Comparison of ENCODE assay signal across 9 cellular contexts in the genomic region with DNA sequence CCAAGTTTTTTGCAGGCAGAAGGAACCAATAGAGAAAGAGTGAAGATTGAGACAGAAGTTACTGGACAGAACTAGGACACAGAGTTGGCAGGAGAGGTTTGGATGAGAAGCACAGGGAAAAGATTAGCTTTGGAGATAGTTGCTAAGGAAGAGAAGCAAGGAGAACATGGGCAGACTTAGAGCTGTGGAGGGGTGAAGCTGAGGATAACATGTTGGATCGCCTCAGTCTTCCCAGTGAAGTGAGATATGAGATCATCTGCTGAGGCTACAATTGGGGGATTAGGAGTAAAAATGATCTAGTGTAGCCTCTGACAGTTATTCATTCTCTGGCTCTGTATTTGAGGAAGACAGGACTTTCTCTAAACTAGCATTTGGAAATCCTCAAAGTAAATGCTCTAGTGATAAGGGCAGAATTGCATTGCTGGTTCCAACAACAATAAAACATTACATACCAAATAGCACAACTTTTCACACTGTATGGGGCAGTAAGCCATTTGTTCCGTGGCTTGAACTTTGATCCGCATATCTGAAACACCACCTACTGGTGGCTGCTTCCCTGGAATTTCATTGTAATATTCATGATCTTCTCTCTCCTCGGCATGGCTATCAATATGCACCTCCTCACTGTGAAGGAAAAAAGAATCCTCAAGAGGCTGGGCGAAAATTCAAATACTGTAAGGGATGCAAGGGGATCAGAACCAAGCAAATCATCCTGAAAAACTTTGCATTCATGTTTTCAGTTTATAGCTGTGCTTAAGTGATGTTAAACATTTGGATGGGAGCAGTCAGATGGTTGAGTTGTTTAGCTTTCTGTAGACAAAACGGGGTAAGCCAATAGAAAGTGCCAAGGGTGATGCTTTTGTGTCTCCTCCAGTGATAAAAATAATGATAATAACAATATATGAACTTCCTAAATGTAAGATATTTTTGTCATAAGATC. TPM values are rescaled to one million over a fixed set of nuclear protein-coding genes. Genes with fewer than 3 reads are reported as not detected.
A peak's percentile ranks its signal among the peaks of the same experiment; 100 is the strongest.
DNase-seq lines count a peak whose midpoint lies in the region; ATAC-seq and TF ChIP-seq lines count a peak whose summit lies in the region.
"Had no signal": no experiment of that assay in that cellular context is flagged by ENCODE, and none has a peak within 500 bp of the region (broad histone marks: within the 10 kb centered on the region; RNA-seq: fewer than 3 reads in every experiment).

No MANE protein-coding gene starts in this region.

- peak overlapping the region; percentile 49 for H2AFZ ChIP-seq in GM23248
- H2AFZ ChIP-seq in PC-9 = no peak overlapping the region

- H4K20me1 ChIP-seq in GM23248 (ENCODE audit: insufficient read depth) (no peaks in the 10 kb centered on the region), PC-9 (ENCODE audit: insufficient read depth) (no peaks in the 10 kb centered on the region)

- H3K4me1 Mint-ChIP-seq in activated CD8-positive, alpha-beta T cell treated with anti-CD3 and anti-CD28 coated beads for 36 hours (ENCODE audit: low read depth) = no peaks in the 10 kb centered on the region
- peaks cover 3% of the 10 kb centered on the region for H3K4me1 Mint-ChIP-seq in activated naive CD8-positive, alpha-beta T cell treated with anti-CD3 and anti-CD28 coated beads, Interleukin-2, amount 50 U/mL, for 24 hours

- CTCF ChIA-PET in PC-9 (lab: Charles Lee) = interaction anchor here (0.5 to 0.7 kb wide), 3 partner anchors 60 to 1895 kb away, joined by 3 to 16 read pairs (median 3); no protein-coding TSS in a partner anchor
- CTCF ChIA-PET in activated CD8-positive, alpha-beta T cell treated with anti-CD3 and anti-CD28 coated beads for 36 hours (lab: Charles Lee) = no interaction called here

- H3K9me3 ChIP-seq in GM23248 (ENCODE audit: low read depth) = no peaks in the 10 kb centered on the region
- H3K9me3 ChIP-seq in PC-9 (ENCODE audit: insufficient read depth, low read depth) = no peaks in the 10 kb centered on the region
- H3K9me3 ChIP-seq: neutrophil had no signal

- H3K36me3 Mint-ChIP-seq in activated CD8-positive, alpha-beta T cell treated with anti-CD3 and anti-CD28 coated beads for 36 hours (ENCODE audit: low read depth) = no peaks in the 10 kb centered on the region
- H3K36me3 Mint-ChIP-seq in activated naive CD8-positive, alpha-beta T cell treated with anti-CD3 and anti-CD28 coated beads, Interleukin-2, amount 50 U/mL, for 24 hours (ENCODE audit: low read depth) = no peaks in the 10 kb centered on the region

- H3K9me2 ChIP-seq in GM23248 (ENCODE audit: insufficient read depth) (no peaks in the 10 kb centered on the region), PC-9 (ENCODE audit: insufficient read depth) (no peaks in the 10 kb centered on the region)

- H3K4me2 ChIP-seq in GM23248 (ENCODE audit: unreplicated experiment) = peak overlapping the region; percentile 58
- H3K4me2 ChIP-seq in PC-9 = 0 out of 2 replicates have a peak overlapping the region, but pooled peaks have one; percentile 11

- H3F3A ChIP-seq in GM23248 (ENCODE audit: insufficient read depth) = peaks cover 42% of the 10 kb centered on the region
- no peaks in the 10 kb centered on the region for H3F3A ChIP-seq in PC-9 (ENCODE audit: insufficient read depth, low read depth)

- H3K27ac ChIP-seq in GM23248 (peak overlapping the region; percentile 39), PC-9 (no peak overlapping the region)
- H3K27ac ChIP-seq: neutrophil had no signal

- H3K79me2 ChIP-seq in GM23248 (ENCODE audit: insufficient read depth) = no peaks in the 10 kb centered on the region
- H3K79me2 ChIP-seq in PC-9 (ENCODE audit: low read depth) = no peaks in the 10 kb centered on the region

- H3K4me3 Mint-ChIP-seq in activated CD8-positive, alpha-beta T cell treated with anti-CD3 and anti-CD28 coated beads for 36 hours = no peak overlapping the region
- H3K4me3 Mint-ChIP-seq in activated naive CD8-positive, alpha-beta T cell treated with anti-CD3 and anti-CD28 coated beads, Interleukin-2, amount 50 U/mL, for 24 hours = no peak overlapping the region

- WGBS in GM23248 (ENCODE audit: low coverage in 1 of 2, low lambda C conversion rate in 2 of 2, missing lambda C conversion rate in 2 of 2), 2 experiments = 5% methylated on average over 6 of the region's 6 CpGs

- BruUV-seq in PC-9 (replicated peaks; lab: Mats Ljungman, UMichigan) = no TSS peak

- POLR2A ChIA-PET in PC-9 (lab: Charles Lee; ENCODE audit: unreplicated experiment) = interaction anchor here (0.7 kb wide), 1 partner anchor 218 kb away, joined by 5 read pairs; no protein-coding TSS in a partner anchor
- POLR2A ChIA-PET in activated CD8-positive, alpha-beta T cell treated with anti-CD3 and anti-CD28 coated beads for 36 hours (lab: Charles Lee) = no interaction called here

- H3K27me3 ChIP-seq in GM23248 (replicated peaks; ENCODE audit: insufficient read depth) (no peaks in the 10 kb centered on the region), PC-9 (ENCODE audit: insufficient read depth, low read depth) (no peaks in the 10 kb centered on the region)

- H3K4me1 ChIP-seq in GM23248 (ENCODE audit: insufficient read depth) (peaks cover 50% of the 10 kb centered on the region), PC-9 (replicated peaks; ENCODE audit: insufficient read depth) (peaks cover 11% of the 10 kb centered on the region; the same call in 1 of the 2 replicates)

- in situ Hi-C loops in GM23248 (cut with MboI) = loop anchor here (25.0 kb wide), 2 partner anchors 557 to 1282 kb away; a partner anchor contains a TSS

- ATAC-seq in HG03469 (IDR thresholded peaks at IDR 0.05; ENCODE audit: unreplicated experiment) = no peak
- no peak for ATAC-seq in activated CD8-positive, alpha-beta T cell treated with anti-CD3 and anti-CD28 coated beads for 36 hours
- ATAC-seq in activated naive CD8-positive, alpha-beta T cell treated with anti-CD3 and anti-CD28 coated beads, Interleukin-2, amount 50 U/mL, for 24 hours = no peak

- intact Hi-C loops in PC-9 (cut with micrococcal nuclease; ENCODE audit: unreplicated experiment) = loop anchor here (2.0 kb wide), 1 partner anchor 497 kb away; no protein-coding TSS in a partner anchor
- intact Hi-C loops in activated CD8-positive, alpha-beta T cell treated with anti-CD3 and anti-CD28 coated beads for 36 hours (cut with micrococcal nuclease) = no loop called here

- H3K27ac Mint-ChIP-seq in activated CD8-positive, alpha-beta T cell treated with anti-CD3 and anti-CD28 coated beads for 36 hours = no peak overlapping the region
- no peak overlapping the region for H3K27ac Mint-ChIP-seq in activated naive CD8-positive, alpha-beta T cell treated with anti-CD3 and anti-CD28 coated beads, Interleukin-2, amount 50 U/mL, for 24 hours

- TF ChIP-seq CTCF in PC-9 (conservative IDR thresholded peaks at IDR 0.05) = peak; percentile 37; the same call in 1 of the 2 replicates
- peak; percentile 61 for TF ChIP-seq CTCF in fibroblast of pulmonary artery (IDR thresholded peaks at IDR 0.05; ENCODE audit: low read length, missing control alignments)
- peak; percentile 67 for TF ChIP-seq CTCF in retinal pigment epithelial cell (conservative IDR thresholded peaks at IDR 0.05; ENCODE audit: low read depth, low read length)
- no peak for TF ChIP-seq CTCF in activated CD8-positive, alpha-beta T cell treated with anti-CD3 and anti-CD28 coated beads for 36 hours (IDR thresholded peaks at IDR 0.05)

- H3K9me3 Mint-ChIP-seq in activated CD8-positive, alpha-beta T cell treated with anti-CD3 and anti-CD28 coated beads for 36 hours = peaks cover 2% of the 10 kb centered on the region
- no peaks in the 10 kb centered on the region for H3K9me3 Mint-ChIP-seq in activated naive CD8-positive, alpha-beta T cell treated with anti-CD3 and anti-CD28 coated beads, Interleukin-2, amount 50 U/mL, for 24 hours

- H3K27me3 Mint-ChIP-seq in activated CD8-positive, alpha-beta T cell treated with anti-CD3 and anti-CD28 coated beads for 36 hours = peaks cover 7% of the 10 kb centered on the region
- H3K27me3 Mint-ChIP-seq in activated naive CD8-positive, alpha-beta T cell treated with anti-CD3 and anti-CD28 coated beads, Interleukin-2, amount 50 U/mL, for 24 hours = peaks cover 13% of the 10 kb centered on the region

- peak; percentile 74 for DNase-seq in GM23248
- peak in 1 of 2 experiments; percentile 10 for DNase-seq in PC-9
- DNase-seq in fibroblast of pulmonary artery (ENCODE audit: low read depth) = peak; percentile 72
- no peak for DNase-seq in retinal pigment epithelial cell (ENCODE audit: low read depth)
- no peak for DNase-seq in activated CD8-positive, alpha-beta T cell treated with anti-CD3 and anti-CD28 coated beads for 36 hours
- DNase-seq in NCI-H1436 (lab: John Stamatoyannopoulos, UW) = no peak
- no peak for DNase-seq in activated naive CD8-positive, alpha-beta T cell treated with anti-CD3 and anti-CD28 coated beads, Interleukin-2, amount 50 U/mL, for 24 hours

- H3K4me3 ChIP-seq in GM23248 (0 out of 2 replicates have a peak overlapping the region, but pooled peaks have one; percentile 7), PC-9 (no peak overlapping the region), fibroblast of pulmonary artery (replicated peaks; ENCODE audit: low read depth, low read length) (no peak overlapping the region), retinal pigment epithelial cell (ENCODE audit: low read length) (no peak overlapping the region)

- peak overlapping the region; percentile 21 for H3K9ac ChIP-seq in GM23248

- no peaks in the 10 kb centered on the region for H3K36me3 ChIP-seq in GM23248 (ENCODE audit: low read depth)
- H3K36me3 ChIP-seq in PC-9 (ENCODE audit: low read depth) = no peaks in the 10 kb centered on the region
- H3K36me3 ChIP-seq: neutrophil had no signal

RNA-seq across cellular contexts. Expression of a gene that starts 22.2 kb away (rescaled TPM):
- 267 and 281 TPM in 2 replicates for total RNA-seq in GM23248 (2014; rRNA removed; shearing (Covaris generic))
- polyA plus RNA-seq in GM23248 (2016; fragmentation: Nextera tagmentation; extraction: Ambion mirVana) = 380 and 396 TPM in 2 replicates
- 72.1 and 73.9 TPM in 2 replicates for total RNA-seq in PC-9 (2021)
- total RNA-seq in activated CD8-positive, alpha-beta T cell treated with anti-CD3 and anti-CD28 coated beads for 36 hours = 10 to 100 TPM; 78.3 to 80.5 TPM

RNA-seq across cellular contexts. Expression of a gene that starts 44.9 kb away (rescaled TPM):
- 1.8 and 2.3 TPM in 2 replicates for total RNA-seq in GM23248 (2014; rRNA removed; shearing (Covaris generic))
- 3.6 and 3.9 TPM in 2 replicates for polyA plus RNA-seq in GM23248 (2016; fragmentation: Nextera tagmentation; extraction: Ambion mirVana)
- total RNA-seq in PC-9 (2021) = 19.2 and 24.6 TPM in 2 replicates
- total RNA-seq in activated CD8-positive, alpha-beta T cell treated with anti-CD3 and anti-CD28 coated beads for 36 hours = 10 to 100 TPM; 39.2 to 39.7 TPM

Comparison
In these comparisons a context has a peak if more than half of its experiments do, and no peak if none do; other contexts are left out.
1. DNase-seq: peak in GM23248 (single experiment) and fibroblast of pulmonary artery (single experiment); none in retinal pigment epithelial cell (single experiment), activated CD8-positive, alpha-beta T cell treated with anti-CD3 and anti-CD28 coated beads for 36 hours (single experiment), NCI-H1436 (single experiment) and activated naive CD8-positive, alpha-beta T cell treated with anti-CD3 and anti-CD28 coated beads, Interleukin-2, amount 50 U/mL, for 24 hours (single experiment).